In genomic region chr15:74789171-74789627, GRCh38 we compare ENCODE assay signal across 9 cellular contexts. TPM values are rescaled to one million over a fixed set of nuclear protein-coding genes. Genes with fewer than 3 reads are reported as not detected.
DNase-seq lines count a peak whose midpoint lies in the region; ATAC-seq and TF ChIP-seq lines count a peak whose summit lies in the region.
"Had no signal": no experiment of that assay in that cellular context is flagged by ENCODE, and none has a peak within 500 bp of the region (broad histone marks: within the 10 kb centered on the region; RNA-seq: fewer than 3 reads in every experiment).

No MANE protein-coding gene starts in this region.

- no peaks in the 10 kb centered on the region for H3K9me3 ChIP-seq in duodenal mucosa (ENCODE audit: control insufficient read depth in 1 of 2, low read length in 2 of 2)

- H3K27me3 ChIP-seq in duodenal mucosa (ENCODE audit: control insufficient read depth in 1 of 2, insufficient read depth in 2 of 2, low read length in 2 of 2) (no peaks in the 10 kb centered on the region), rectal smooth muscle tissue (ENCODE audit: control insufficient read depth, insufficient read depth, low read length) (no peaks in the 10 kb centered on the region), H7 (ENCODE audit: control insufficient read depth, insufficient read depth, low read length) (no peaks in the 10 kb centered on the region; the same call in 1 of the 2 replicates)

- ATAC-seq in HG02840 (IDR thresholded peaks at IDR 0.05; ENCODE audit: low FRiP score, unreplicated experiment), result no peak

- peak; percentile 54 for TF ChIP-seq POLR2A in GM15510 (IDR thresholded peaks at IDR 0.05; ENCODE audit: borderline replicate concordance, extremely low read depth, insufficient read length)

- H3K4me1 ChIP-seq in duodenal mucosa (ENCODE audit: control insufficient read depth in 1 of 2, insufficient read depth in 2 of 2, low read length in 2 of 2), result peaks cover 89 to 95% of the 10 kb centered on the region in 2 donors
- H3K4me1 ChIP-seq in rectal smooth muscle tissue (ENCODE audit: control insufficient read depth, insufficient read depth, low read length), result peaks cover 19% of the 10 kb centered on the region

- peak overlapping the region; percentile 57 to 67 for H3K4me3 ChIP-seq in duodenal mucosa (ENCODE audit: low read depth in 1 of 2, low read length in 2 of 2)
- peak overlapping the region; percentile 44 for H3K4me3 ChIP-seq in rectal smooth muscle tissue (ENCODE audit: low read length)
- H3K4me3 ChIP-seq in H7 (ENCODE audit: insufficient read depth, low read depth, low read length), result no peak overlapping the region

- H3K36me3 ChIP-seq in duodenal mucosa (ENCODE audit: control insufficient read depth in 1 of 2, insufficient read depth in 2 of 2, low read length in 2 of 2) (peaks cover 4 to 19% of the 10 kb centered on the region in 2 donors), rectal smooth muscle tissue (ENCODE audit: control insufficient read depth, insufficient read depth, low read length) (no peaks in the 10 kb centered on the region), H7 (replicated peaks; ENCODE audit: control insufficient read depth, insufficient read depth, low read length) (no peaks in the 10 kb centered on the region)

- H3K27ac ChIP-seq in duodenal mucosa (ENCODE audit: low read depth, low read length) (peak overlapping the region; percentile 45), rectal smooth muscle tissue (ENCODE audit: low read depth, low read length) (no peak overlapping the region)

- H3K9ac ChIP-seq in duodenal mucosa (ENCODE audit: low read depth in 1 of 2, low read length in 2 of 2), result peak overlapping the region; percentile 40 to 71
- H3K9ac ChIP-seq in rectal smooth muscle tissue (ENCODE audit: low read length), result no peak overlapping the region

- DNase-seq in NOMO-1 (lab: John Stamatoyannopoulos, UW; ENCODE audit: unreplicated experiment in 2 of 2) (peak; percentile 45 to 67), NCI-H187 treated with DMSO at 0.1 percent for 48 hours (lab: John Stamatoyannopoulos, UW) (no peak), H7 (no peak), pons (ENCODE audit: low spot score) (no peak)
- DNase-seq: NCI-H1417 had no signal

RNA-seq across cellular contexts. Expression of gene CSK, which starts 7.3 kb away (rescaled TPM):
- 31.8 and 34.8 TPM in 2 replicates for total RNA-seq in H7 (2014; rRNA removed; shearing (Covaris generic))

RNA-seq across cellular contexts. Expression of gene LMAN1L, which starts 23.4 kb away (rescaled TPM):
- not detected in 2 replicates for total RNA-seq in H7 (2014; rRNA removed; shearing (Covaris generic))

RNA-seq across cellular contexts. Expression of gene CPLX3, which starts 37.2 kb away (rescaled TPM):
- 0.03 TPM in 1 of 2 replicates, not detected in the other for total RNA-seq in H7 (2014; rRNA removed; shearing (Covaris generic))

RNA-seq across cellular contexts. Expression of gene CYP1A2, which starts 40.6 kb away (rescaled TPM):
- not detected in 2 replicates for total RNA-seq in H7 (2014; rRNA removed; shearing (Covaris generic))

RNA-seq across cellular contexts. Expression of gene ULK3, which starts 53.8 kb away (rescaled TPM):
- 20.9 and 30.4 TPM in 2 replicates for total RNA-seq in H7 (2014; rRNA removed; shearing (Covaris generic))

Comparison
In these comparisons a context has a peak if more than half of its experiments do, and no peak if none do; other contexts are left out.
1. DNase-seq: peak in NOMO-1 (2 of 2); none in NCI-H187 treated with DMSO at 0.1 percent for 48 hours (single experiment), H7 (single experiment) and pons (single experiment).